ENCODE assay signal across 1 cellular context in genomic region chr14:95776798-95777615, GRCh38.
TF ChIP-seq lines count a peak whose summit lies in the region.

No MANE protein-coding gene starts in this region.

TF ChIP-seq in GM23338, 12 proteins besides CTCF, POLR2A, EP300 and RAD21 (continued from another document):
- TF ChIP-seq ZNF462 (CRISPR knock-in tag; IDR thresholded peaks at IDR 0.05), result no peak
